ENCODE assay signal across 1 cellular context in genomic region chr14:34713122-34713680, GRCh38.
TF ChIP-seq lines count a peak whose summit lies in the region.

No MANE protein-coding gene starts in this region.

TF ChIP-seq in endothelial cell of umbilical vein, 7 proteins besides CTCF, POLR2A, EP300 and RAD21 (continued from another document):
- TF ChIP-seq POLR2AphosphoS5 (IDR thresholded peaks at IDR 0.05; ENCODE audit: insufficient read depth, low read depth, low read length) (no peak), MYC (IDR thresholded peaks at IDR 0.05; ENCODE audit: low read depth, low read length) (no peak), JUN (IDR thresholded peaks at IDR 0.05; ENCODE audit: borderline replicate concordance, insufficient read depth, insufficient read length, low read depth) (no peak), MAX (IDR thresholded peaks at IDR 0.05; ENCODE audit: insufficient read depth, insufficient read length) (no peak)
TF ChIP-seq in endothelial cell of umbilical vein: peak in this region for 0.
